13 cellular contexts compared by ENCODE assay signal in genomic region chr7:141562972-141563371, GRCh38.
"Had no signal": no experiment of that assay in that cellular context is flagged by ENCODE, and none has a peak within 500 bp of the region (broad histone marks: within the 10 kb centered on the region; RNA-seq: fewer than 3 reads in every experiment).

No MANE protein-coding gene starts in this region.

- H3K4me3 ChIP-seq: pancreas, SK-N-MC, tibial artery had no signal

- H3K4me1 Mint-ChIP-seq: mesothelial cell of epicardium had no signal

- H3K4me3 Mint-ChIP-seq: activated CD4-positive, alpha-beta T cell treated with anti-CD3 and anti-CD28 coated beads, Interleukin-2, amount 10 ng/mL, durations not matched to agents 7 days and 5 days; brain; mesothelial cell of epicardium had no signal

- H3K4me1 ChIP-seq: pancreas had no signal

- H3K27me3 Mint-ChIP-seq: activated CD4-positive, alpha-beta T cell treated with anti-CD3 and anti-CD28 coated beads, Interleukin-2, amount 10 ng/mL, durations not matched to agents 7 days and 5 days had no signal

- H3K27me3 ChIP-seq: pancreas, tibial artery had no signal

- DNase-seq: activated CD4-positive, alpha-beta T cell treated with anti-CD3 and anti-CD28 coated beads, Interleukin-2, amount 10 ng/mL, durations not matched to agents 7 days and 5 days; activated T-cell treated with anti-CD3 and anti-CD28 coated beads, Interleukin-2, amount 50 U/mL, for 1 hour; glutamatergic neuron; pancreas; retina; small intestine; tibial artery had no signal

- FAIRE-seq: islet of Langerhans, pancreas, small intestine had no signal

- H3K27ac ChIP-seq: pancreas, SK-N-MC, tibial artery had no signal

- H3K27ac Mint-ChIP-seq: activated CD4-positive, alpha-beta T cell treated with anti-CD3 and anti-CD28 coated beads, Interleukin-2, amount 10 ng/mL, durations not matched to agents 7 days and 5 days; mesothelial cell of epicardium had no signal

- H3K36me3 ChIP-seq: pancreas had no signal

- H3K9me3 ChIP-seq: pancreas had no signal

- ATAC-seq: esophagus mucosa, left lobe of liver, pancreas had no signal
